ENCODE assay signal across 8 cellular contexts in the genomic region with DNA sequence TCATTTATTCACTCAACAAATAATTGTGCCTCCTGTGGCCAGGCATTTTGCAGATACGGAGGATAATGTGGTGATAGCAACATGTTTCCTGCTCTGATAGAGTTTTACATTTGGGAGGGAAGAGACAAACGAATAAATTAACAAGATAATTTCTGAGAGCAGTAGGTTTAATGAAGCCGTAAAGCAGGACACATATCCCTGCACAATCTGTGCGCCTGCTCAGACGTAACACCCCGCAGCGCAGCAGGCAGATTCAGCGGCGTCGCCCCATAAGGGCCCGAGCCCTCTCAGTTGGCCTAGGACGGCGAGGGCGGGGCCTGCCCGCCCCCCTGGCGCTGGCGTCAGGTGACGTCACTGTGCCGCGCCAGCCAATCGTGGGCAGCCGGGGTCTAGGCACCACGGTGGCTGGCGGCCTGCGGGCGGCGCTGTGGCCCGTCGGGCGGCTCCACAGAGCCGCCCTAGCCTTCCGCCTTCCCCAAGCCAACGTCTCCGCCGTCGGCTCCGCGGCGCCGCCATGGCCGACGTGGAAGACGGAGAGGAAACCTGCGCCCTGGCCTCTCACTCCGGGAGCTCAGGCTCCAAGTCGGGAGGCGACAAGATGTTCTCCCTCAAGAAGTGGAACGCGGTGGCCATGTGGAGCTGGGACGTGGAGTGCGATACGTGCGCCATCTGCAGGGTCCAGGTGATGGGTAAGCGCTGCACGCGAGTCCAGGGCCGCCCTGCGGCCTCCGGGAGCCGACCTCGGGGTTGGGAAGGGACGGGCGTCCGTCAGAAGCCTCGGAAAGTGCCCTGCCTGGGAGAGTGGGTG. TPM values are rescaled to one million over a fixed set of nuclear protein-coding genes. Genes with fewer than 3 reads are reported as not detected.
DNase-seq lines count a peak whose midpoint lies in the region; ATAC-seq and TF ChIP-seq lines count a peak whose summit lies in the region.

Gene RNF7, plus strand, starts transcription at position 471 of the 808 bp plus-strand sequence. Its CDS starts 44 bp downstream, at position 515.

- peak in 1 of 2 donors; percentile 6 for TF ChIP-seq POLR2A in lower leg skin (IDR thresholded peaks at IDR 0.05)

- peaks cover 23% of the 10 kb centered on the region for H3K36me3 Mint-ChIP-seq in CD8-positive, alpha-beta T cell
- peaks cover 12% of the 10 kb centered on the region for H3K36me3 Mint-ChIP-seq in activated CD4-positive, alpha-beta memory T cell treated with anti-CD3 and anti-CD28 coated beads for 36 hours

- H3K27me3 ChIP-seq in CD8-positive, alpha-beta T cell (ENCODE audit: insufficient read depth, low read length) = no peaks in the 10 kb centered on the region
- no peaks in the 10 kb centered on the region for H3K27me3 ChIP-seq in dorsolateral prefrontal cortex

- peak within 1 kb of the TSS; percentile 82 for H3K4me3 ChIP-seq in CD8-positive, alpha-beta T cell (ENCODE audit: low read depth, low read length)
- H3K4me3 ChIP-seq in dorsolateral prefrontal cortex = peak within 1 kb of the TSS; percentile 71 to 100 (median 94)
- H3K4me3 ChIP-seq in lower leg skin (ENCODE audit: low read depth, poor library complexity, severe bottlenecking) = peak within 1 kb of the TSS; percentile 92

- H3K9me3 Mint-ChIP-seq in CD8-positive, alpha-beta T cell = no peaks in the 10 kb centered on the region
- H3K9me3 Mint-ChIP-seq in activated CD4-positive, alpha-beta memory T cell treated with anti-CD3 and anti-CD28 coated beads for 36 hours = no peaks in the 10 kb centered on the region

- H3K36me3 ChIP-seq in CD8-positive, alpha-beta T cell (ENCODE audit: insufficient read depth, low read length) = no peaks in the 10 kb centered on the region

- H3K4me3 Mint-ChIP-seq in CD8-positive, alpha-beta T cell = peak within 1 kb of the TSS; percentile 97
- peak within 1 kb of the TSS; percentile 100 for H3K4me3 Mint-ChIP-seq in activated CD4-positive, alpha-beta memory T cell treated with anti-CD3 and anti-CD28 coated beads for 36 hours

- peak within 1 kb of the TSS; percentile 98 for H3K27ac Mint-ChIP-seq in CD8-positive, alpha-beta T cell
- peak within 1 kb of the TSS; percentile 99 for H3K27ac Mint-ChIP-seq in activated CD4-positive, alpha-beta memory T cell treated with anti-CD3 and anti-CD28 coated beads for 36 hours

- peak; percentile 94 for ATAC-seq in CD8-positive, alpha-beta T cell
- ATAC-seq in GM19452 (IDR thresholded peaks at IDR 0.05; ENCODE audit: unreplicated experiment) = peak; percentile 93

- 0% methylated on average over 17 to 33 of the region's 65 CpGs for WGBS in lower leg skin, 2 donors

- CTCF ChIA-PET in CD8-positive, alpha-beta T cell (lab: Charles Lee) = interaction anchor here (0.9 to 3.0 kb wide), 28 partner anchors 9 to 709 kb away, joined by 3 to 30 read pairs (median 5); partner anchors contain the start of genes GRK7 and XRN1
- CTCF ChIA-PET in activated CD4-positive, alpha-beta memory T cell treated with anti-CD3 and anti-CD28 coated beads for 36 hours (lab: Charles Lee) = interaction anchor here (0.7 to 4.4 kb wide), 23 partner anchors 9 to 411 kb away, joined by 3 to 110 read pairs (median 3); partner anchors contain the start of genes ATP1B3 and TFDP2

- peak; percentile 95 to 99 (median 97) for DNase-seq in CD8-positive, alpha-beta T cell
- peak; percentile 96 for DNase-seq in HK-2 (ENCODE audit: unreplicated experiment)
- peak; percentile 93 for DNase-seq in NCI-H82 treated with DMSO at 0.1 percent for 48 hours (lab: John Stamatoyannopoulos, UW; ENCODE audit: unreplicated experiment)
- peak; percentile 98 for DNase-seq in activated CD4-positive, alpha-beta memory T cell treated with anti-CD3 and anti-CD28 coated beads for 36 hours
- DNase-seq in dorsolateral prefrontal cortex = peak; percentile 89 to 96 (median 92)
- DNase-seq in lower leg skin (ENCODE audit: low spot score in 2 of 2) = peak; percentile 93 to 99
- peak; percentile 93 to 95 for DNase-seq in stimulated activated CD4-positive, alpha-beta T cell treated with anti-CD3 and anti-CD28 coated beads, Interleukin-4, amount 100 ng/mL, for 48 hours (ENCODE audit: low read depth in 2 of 2)

- no peaks in the 10 kb centered on the region for H3K27me3 Mint-ChIP-seq in CD8-positive, alpha-beta T cell (ENCODE audit: low read depth)
- H3K27me3 Mint-ChIP-seq in activated CD4-positive, alpha-beta memory T cell treated with anti-CD3 and anti-CD28 coated beads for 36 hours = no peaks in the 10 kb centered on the region

- H3K4me1 ChIP-seq in CD8-positive, alpha-beta T cell (ENCODE audit: insufficient read depth, low read length) = peaks cover 29% of the 10 kb centered on the region

- peak; percentile 70 for TF ChIP-seq CTCF in CD8-positive, alpha-beta T cell (IDR thresholded peaks at IDR 0.05)
- TF ChIP-seq CTCF in dorsolateral prefrontal cortex (IDR thresholded peaks at IDR 0.05 in 54 of 56, conservative IDR thresholded peaks at IDR 0.05 in 2 of 56; ENCODE audit: low read depth in 1 of 56, partially characterized antibody in 56 of 56) = peak; percentile 64 to 99 (median 94)
- TF ChIP-seq CTCF in lower leg skin (IDR thresholded peaks at IDR 0.05) = peak in 1 of 3 donors; percentile 84

- H3K27ac ChIP-seq in CD8-positive, alpha-beta T cell (ENCODE audit: low read depth, low read length) = peak within 1 kb of the TSS; percentile 82
- H3K27ac ChIP-seq in dorsolateral prefrontal cortex = peak within 1 kb of the TSS; percentile 53 to 98 (median 93)

- intact Hi-C loops in CD8-positive, alpha-beta T cell (cut with DNase I, micrococcal nuclease) = loop anchor here (1.0 to 10.0 kb wide), 23 partner anchors 57 to 1264 kb away; partner anchors contain the start of genes SLC25A36 (in 2 of the 2), ATP1B3 (in 1 of the 2), ATR (in 1 of the 2) and GK5 (in 1 of the 2)
- intact Hi-C loops in activated CD4-positive, alpha-beta memory T cell treated with anti-CD3 and anti-CD28 coated beads for 36 hours (cut with micrococcal nuclease) = loop anchor here (1.0 to 5.0 kb wide), 13 partner anchors 58 to 709 kb away; partner anchors contain the start of genes ATP1B3, GK5 and TFDP2
- intact Hi-C loops in dorsolateral prefrontal cortex (cut with DNase I) (loop anchor here (1.0 to 10.0 kb wide), 6 partner anchors 51 to 273 kb away; partner anchors contain the start of genes ATP1B3 (in 2 of the 2) and RASA2 (in 1 of the 2)), lower leg skin (cut with DNase I; ENCODE audit: low total_unique reads) (loop anchor here (5.0 to 10.0 kb wide), 2 partner anchors 137 to 174 kb away; partner anchors contain the start of gene ATP1B3)

- peaks cover 34% of the 10 kb centered on the region for H3K4me1 Mint-ChIP-seq in CD8-positive, alpha-beta T cell (ENCODE audit: low read depth)
- H3K4me1 Mint-ChIP-seq in activated CD4-positive, alpha-beta memory T cell treated with anti-CD3 and anti-CD28 coated beads for 36 hours (ENCODE audit: low read depth) = peaks cover 31% of the 10 kb centered on the region

- no peaks in the 10 kb centered on the region for H3K9me3 ChIP-seq in CD8-positive, alpha-beta T cell (ENCODE audit: low read length)

- POLR2A ChIA-PET in CD8-positive, alpha-beta T cell (lab: Charles Lee) = interaction anchor here (1.0 to 3.4 kb wide), 9 partner anchors 15 to 247 kb away, joined by 3 to 40 read pairs (median 4); partner anchors contain the start of gene ATP1B3
- POLR2A ChIA-PET in activated CD4-positive, alpha-beta memory T cell treated with anti-CD3 and anti-CD28 coated beads for 36 hours (lab: Charles Lee) = interaction anchor here (1.0 to 3.2 kb wide), 5 partner anchors 14 to 139 kb away, joined by 3 to 56 read pairs (median 4); partner anchors contain the start of gene ATP1B3

RNA-seq across cellular contexts. Expression of gene RNF7, which starts in this region (rescaled TPM):
- 10 to 100 TPM; 82.8 to 83.9 TPM for total RNA-seq in CD8-positive, alpha-beta T cell
- 10 to 100 TPM; 54.0 to 58.9 TPM for total RNA-seq in activated CD4-positive, alpha-beta memory T cell treated with anti-CD3 and anti-CD28 coated beads for 36 hours
- total RNA-seq in dorsolateral prefrontal cortex (10 to 100 TPM; 33.6 to 68.4 (median 46.7) TPM), lower leg skin (100 to 1,000 TPM in 1 of 4 donors, 10 to 100 TPM in 3; 75.6 to 117 (median 84.1) TPM)

Comparison
In these comparisons a context has a peak if more than half of its experiments do, and no peak if none do; other contexts are left out.
1. Peak in every context shown above with its lines: DNase-seq, ATAC-seq, H3K4me3 ChIP-seq and H3K27ac ChIP-seq.